In genomic region chr3:64000446-64001055, GRCh38 we compare ENCODE assay signal across 23 cellular contexts. TPM values are rescaled to one million over a fixed set of nuclear protein-coding genes. Genes with fewer than 3 reads are reported as not detected.
A peak's percentile ranks its signal among the peaks of the same experiment; 100 is the strongest.
DNase-seq lines count a peak whose midpoint lies in the region; ATAC-seq and TF ChIP-seq lines count a peak whose summit lies in the region.
"Had no signal": no experiment of that assay in that cellular context is flagged by ENCODE, and none has a peak within 500 bp of the region (broad histone marks: within the 10 kb centered on the region; RNA-seq: fewer than 3 reads in every experiment).

No MANE protein-coding gene starts in this region.

- peaks cover 16% of the 10 kb centered on the region for H3K36me3 Mint-ChIP-seq in activated naive CD8-positive, alpha-beta T cell
- peaks cover 49% of the 10 kb centered on the region for H3K36me3 Mint-ChIP-seq in activated naive CD8-positive, alpha-beta T cell treated with anti-CD3 and anti-CD28 coated beads, Interleukin-2, amount 50 U/mL, for 24 hours (ENCODE audit: low read depth)
- peaks cover 16 to 33% (median 17%) of the 10 kb centered on the region in 3 experiments; a peak in 6 of 7 replicates for H3K36me3 Mint-ChIP-seq in H9 (ENCODE audit: insufficient read depth in 1 of 3, low read depth in 3 of 3)
- H3K36me3 Mint-ChIP-seq in activated T-helper 17 cell treated with anti-CD3 and anti-CD28 coated beads, Interleukin-2, amount 50 U/mL, for 72 hours (ENCODE audit: low read depth) = peaks cover 62% of the 10 kb centered on the region
- peaks cover 47% of the 10 kb centered on the region for H3K36me3 Mint-ChIP-seq in nephron progenitor cell (ENCODE audit: low read depth)

- TF ChIP-seq POLR2A in stomach (IDR thresholded peaks at IDR 0.05) = no peak

- H3K9me3 ChIP-seq in H9 (ENCODE audit: control insufficient read depth, low read depth, low read length) = no peaks in the 10 kb centered on the region
- H3K9me3 ChIP-seq in stomach = no peaks in the 10 kb centered on the region
- H3K9me3 ChIP-seq: BLaER1 treated with 17β-estradiol and CSF1 and Interleukin-3, amounts not matched to agents 10 nM and 100 nM; prostate gland; testis; vagina had no signal

- H3K27me3 ChIP-seq in H9 (ENCODE audit: insufficient read depth, low read length) (no peaks in the 10 kb centered on the region), stomach (no peaks in the 10 kb centered on the region)
- H3K27me3 ChIP-seq: BLaER1 treated with 17β-estradiol and CSF1 and Interleukin-3, amounts not matched to agents 10 nM and 100 nM; cardiac muscle cell; testis; vagina had no signal

- H3K36me3 ChIP-seq in stomach = peaks cover 14 to 90% (median 81%) of the 10 kb centered on the region in 4 donors

- POLR2A ChIA-PET in GM10248 (lab: Yijun Ruan, JAX) = no interaction called here

- CTCF ChIA-PET in GM10248 (lab: Yijun Ruan, JAX) = interaction anchor here (1.1 kb wide), 1 partner anchor 8 kb away, joined by 4 read pairs; no protein-coding TSS in a partner anchor

- H2BK5ac ChIP-seq in H9 (ENCODE audit: insufficient read length, low read length) = no peak overlapping the region

- no peaks in the 10 kb centered on the region for H3K79me1 ChIP-seq in H9 (ENCODE audit: insufficient read depth, low read depth, low read length, poor library complexity, severe bottlenecking)

- no peak overlapping the region for H2AFZ ChIP-seq in H9 (ENCODE audit: low read length)

- H3K27ac ChIP-seq in H9 (ENCODE audit: insufficient read length, low read depth, low read length) = no peak overlapping the region
- no peak overlapping the region for H3K27ac ChIP-seq in stomach
- H3K27ac ChIP-seq: BLaER1 treated with 17β-estradiol and CSF1 and Interleukin-3, amounts not matched to agents 10 nM and 100 nM; KMS-11; prostate gland; testis; vagina had no signal

- H4K5ac ChIP-seq in H9 (ENCODE audit: insufficient read length, low read depth, low read length) = no peak overlapping the region

- H3K4me1 ChIP-seq in H9 (ENCODE audit: insufficient read depth, low read length) (no peaks in the 10 kb centered on the region; the same call in 1 of the 2 replicates), stomach (peaks cover 0 to 6% (median 0%) of the 10 kb centered on the region in 4 donors)
- H3K4me1 ChIP-seq: testis, vagina had no signal

- no peak overlapping the region for H2AK5ac ChIP-seq in H9 (ENCODE audit: insufficient read length, low read length)

- no peaks in the 10 kb centered on the region for H3K23me2 ChIP-seq in H9 (ENCODE audit: insufficient read length, low read depth, low read length, poor library complexity, severe bottlenecking)

- peak overlapping the region; percentile 38 for H3K27ac Mint-ChIP-seq in activated naive CD8-positive, alpha-beta T cell
- H3K27ac Mint-ChIP-seq in activated naive CD8-positive, alpha-beta T cell treated with anti-CD3 and anti-CD28 coated beads, Interleukin-2, amount 50 U/mL, for 24 hours = no peak overlapping the region
- H3K27ac Mint-ChIP-seq in H9 (peak overlapping the region in 2 of 3 experiments; percentile 39 to 94; a peak in 2 of 7 replicates), nephron progenitor cell (peak overlapping the region; percentile 83)
- H3K27ac Mint-ChIP-seq in activated T-helper 17 cell treated with anti-CD3 and anti-CD28 coated beads, Interleukin-2, amount 50 U/mL, for 72 hours = peak overlapping the region; percentile 72

- no peak overlapping the region for H3K9ac ChIP-seq in H9 (ENCODE audit: extremely low read depth, insufficient read length, low read length)
- H3K9ac ChIP-seq: BLaER1 treated with 17β-estradiol and CSF1 and Interleukin-3, amounts not matched to agents 10 nM and 100 nM; KMS-11 had no signal

- no peak overlapping the region for H2BK12ac ChIP-seq in H9 (ENCODE audit: insufficient read length, low read depth, low read length)

- H3K4me2 ChIP-seq in H9 (ENCODE audit: insufficient read depth, insufficient read length, low read length) = no peak overlapping the region
- H3K4me2 ChIP-seq: BLaER1 treated with 17β-estradiol and CSF1 and Interleukin-3, amounts not matched to agents 10 nM and 100 nM; KMS-11 had no signal

- no peak overlapping the region for H3K4me3 Mint-ChIP-seq in activated naive CD8-positive, alpha-beta T cell
- no peak overlapping the region for H3K4me3 Mint-ChIP-seq in activated naive CD8-positive, alpha-beta T cell treated with anti-CD3 and anti-CD28 coated beads, Interleukin-2, amount 50 U/mL, for 24 hours
- H3K4me3 Mint-ChIP-seq in H9 = peak overlapping the region in 1 of 2 experiments; percentile 55; a peak in 2 of 5 replicates
- no peak overlapping the region for H3K4me3 Mint-ChIP-seq in activated T-helper 17 cell treated with anti-CD3 and anti-CD28 coated beads, Interleukin-2, amount 50 U/mL, for 72 hours
- no peak overlapping the region for H3K4me3 Mint-ChIP-seq in nephron progenitor cell
- H3K4me3 Mint-ChIP-seq: activated CD4-positive, alpha-beta T cell treated with anti-CD3 and anti-CD28 coated beads for 36 hours had no signal

- H3K4me1 Mint-ChIP-seq in activated naive CD8-positive, alpha-beta T cell (ENCODE audit: low read depth) = peaks cover 28% of the 10 kb centered on the region
- peaks cover 5% of the 10 kb centered on the region for H3K4me1 Mint-ChIP-seq in activated naive CD8-positive, alpha-beta T cell treated with anti-CD3 and anti-CD28 coated beads, Interleukin-2, amount 50 U/mL, for 24 hours
- H3K4me1 Mint-ChIP-seq in H9 (peaks cover 20 to 29% of the 10 kb centered on the region in 2 experiments), nephron progenitor cell (peaks cover 32% of the 10 kb centered on the region)
- H3K4me1 Mint-ChIP-seq in activated T-helper 17 cell treated with anti-CD3 and anti-CD28 coated beads, Interleukin-2, amount 50 U/mL, for 72 hours = peaks cover 10% of the 10 kb centered on the region

- H3K4me3 ChIP-seq in stomach = no peak overlapping the region
- H3K4me3 ChIP-seq: BLaER1 treated with 17β-estradiol and CSF1 and Interleukin-3, amounts not matched to agents 10 nM and 100 nM; cardiac muscle cell; prostate gland; testis; vagina had no signal

- no peaks in the 10 kb centered on the region for H3K79me2 ChIP-seq in H9 (ENCODE audit: insufficient read depth, low read length)

- H3K9me3 Mint-ChIP-seq in activated naive CD8-positive, alpha-beta T cell (ENCODE audit: low read depth) = no peaks in the 10 kb centered on the region
- no peaks in the 10 kb centered on the region for H3K9me3 Mint-ChIP-seq in activated naive CD8-positive, alpha-beta T cell treated with anti-CD3 and anti-CD28 coated beads, Interleukin-2, amount 50 U/mL, for 24 hours
- H3K9me3 Mint-ChIP-seq in H9 (no peaks in the 10 kb centered on the region), nephron progenitor cell (no peaks in the 10 kb centered on the region)
- no peaks in the 10 kb centered on the region for H3K9me3 Mint-ChIP-seq in activated T-helper 17 cell treated with anti-CD3 and anti-CD28 coated beads, Interleukin-2, amount 50 U/mL, for 72 hours

- intact Hi-C loops in stomach (cut with DNase I; ENCODE audit: low total_unique reads) = no loop called here

- H2BK15ac ChIP-seq in H9 (ENCODE audit: low read depth, low read length) = no peak overlapping the region

- no peak overlapping the region for H3K23ac ChIP-seq in H9 (ENCODE audit: insufficient read length, low read depth, low read length)

- no peak for TF ChIP-seq CTCF in H9 (conservative IDR thresholded peaks at IDR 0.05)
- TF ChIP-seq CTCF in nephron progenitor cell (IDR thresholded peaks at IDR 0.05) = no peak
- TF ChIP-seq CTCF in stomach (IDR thresholded peaks at IDR 0.05) = no peak
- TF ChIP-seq CTCF in GM10248 (IDR thresholded peaks at IDR 0.05; ENCODE audit: control extremely low read depth, extremely low read depth, low read depth, missing control alignments) = no peak

- no peak overlapping the region for H2BK20ac ChIP-seq in H9 (ENCODE audit: low read depth, low read length, poor library complexity, severe bottlenecking)

- H3K4ac ChIP-seq in H9 (ENCODE audit: low read depth, low read length) = no peak overlapping the region

- H3T11ph ChIP-seq in H9 (ENCODE audit: low read length) = no peak overlapping the region

- ATAC-seq in activated naive CD8-positive, alpha-beta T cell treated with anti-CD3 and anti-CD28 coated beads, Interleukin-2, amount 50 U/mL, for 24 hours = no peak
- no peak for ATAC-seq in activated T-helper 17 cell treated with anti-CD3 and anti-CD28 coated beads, Interleukin-2, amount 50 U/mL, for 72 hours (replicated peaks)
- ATAC-seq: activated CD4-positive, alpha-beta T cell treated with anti-CD3 and anti-CD28 coated beads for 36 hours had no signal

- H4K8ac ChIP-seq in H9 (replicated peaks; ENCODE audit: insufficient read length, low read depth, low read length) = no peak overlapping the region

- no CpG with 5 or more reads among the region's 9 CpGs for WGBS in H9 (ENCODE audit: extremely low coverage, insufficient read length, low lambda C conversion rate)
- 84 to 91% (median 89%) methylated on average over 9 of the region's 9 CpGs for WGBS in stomach, 5 donors

- H4K91ac ChIP-seq in H9 (ENCODE audit: insufficient read length, low read depth, low read length) = no peak overlapping the region

- no peaks in the 10 kb centered on the region for H4K20me1 ChIP-seq in H9 (ENCODE audit: control insufficient read depth, insufficient read depth, insufficient read length)

- no peaks in the 10 kb centered on the region for H3K27me3 Mint-ChIP-seq in activated naive CD8-positive, alpha-beta T cell
- no peaks in the 10 kb centered on the region for H3K27me3 Mint-ChIP-seq in activated naive CD8-positive, alpha-beta T cell treated with anti-CD3 and anti-CD28 coated beads, Interleukin-2, amount 50 U/mL, for 24 hours
- H3K27me3 Mint-ChIP-seq in H9 (ENCODE audit: low read depth) = no peaks in the 10 kb centered on the region
- H3K27me3 Mint-ChIP-seq in activated T-helper 17 cell treated with anti-CD3 and anti-CD28 coated beads, Interleukin-2, amount 50 U/mL, for 72 hours = no peaks in the 10 kb centered on the region
- no peaks in the 10 kb centered on the region for H3K27me3 Mint-ChIP-seq in nephron progenitor cell (ENCODE audit: low read depth, poor library complexity)
- H3K27me3 Mint-ChIP-seq: activated CD4-positive, alpha-beta T cell treated with anti-CD3 and anti-CD28 coated beads for 36 hours had no signal

- no peak overlapping the region for H3K18ac ChIP-seq in H9 (ENCODE audit: insufficient read length, low read depth, low read length)

- H2BK120ac ChIP-seq in H9 (ENCODE audit: low read depth, low read length, poor library complexity, severe bottlenecking) = no peak overlapping the region

- TF ChIP-seq EP300 in stomach (IDR thresholded peaks at IDR 0.05) = no peak

- no peak for DNase-seq in activated naive CD8-positive, alpha-beta T cell treated with anti-CD3 and anti-CD28 coated beads, Interleukin-2, amount 50 U/mL, for 24 hours
- DNase-seq in H9 (no peak), nephron progenitor cell (no peak), MV-4-11 (lab: John Stamatoyannopoulos, UW) (no peak), stomach (no peak), GM10248 (ENCODE audit: extremely low spot score) (no peak)
- DNase-seq: activated CD4-positive, alpha-beta T cell treated with anti-CD3 and anti-CD28 coated beads for 36 hours; activated gamma-delta T cell; dermis blood vessel endothelial cell; HCEC 1CT; midbrain; NCI-H187; NCI-H345; NCI-H774; SHP77 treated with DMSO at 0.1 percent for 48 hours; testis had no signal

- no peak overlapping the region for H3K56ac ChIP-seq in H9 (ENCODE audit: insufficient read length, low read depth, low read length)

- no peak overlapping the region for H3K14ac ChIP-seq in H9 (ENCODE audit: insufficient read depth, low read length)

RNA-seq across cellular contexts. Expression of gene PSMD6, which starts 22.7 kb away (rescaled TPM):
- 112 and 113 TPM in 2 replicates for total RNA-seq in H9 (2021)
- total RNA-seq in activated T-helper 17 cell treated with anti-CD3 and anti-CD28 coated beads, Interleukin-2, amount 50 U/mL, for 72 hours = 100 to 1,000 TPM in 1 of 2 donors, 10 to 100 TPM in 1; 79.4 to 113 TPM
- 10 to 100 TPM; 15.8 to 98.5 (median 57.4) TPM for total RNA-seq in stomach
- 10 to 100 TPM; 53.4 to 66.9 (median 53.6) TPM for polyA plus RNA-seq in stomach
